ENCODE assay signal across 35 cellular contexts in the genomic region with DNA sequence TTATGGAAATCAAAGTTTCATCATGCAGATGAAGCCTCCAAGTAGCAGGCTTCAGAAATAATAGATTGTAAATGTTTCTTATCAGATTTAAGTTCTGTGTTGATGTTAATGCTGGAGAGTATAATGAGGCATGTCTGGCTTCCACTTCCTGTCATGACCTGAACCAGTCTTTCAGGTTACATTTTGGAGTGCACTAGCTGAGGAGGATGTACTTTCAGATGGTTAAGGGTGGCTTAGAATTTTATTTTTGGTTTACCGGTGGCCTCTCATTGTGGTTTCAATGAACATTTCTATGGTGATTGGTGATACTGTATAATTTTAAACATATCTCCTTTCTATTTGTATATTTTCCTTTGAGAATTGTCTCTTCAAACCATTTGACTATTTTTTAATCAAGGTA.
DNase-seq lines count a peak whose midpoint lies in the region; ATAC-seq lines count a peak whose summit lies in the region.
"Had no signal": no experiment of that assay in that cellular context is flagged by ENCODE, and none has a peak within 500 bp of the region (broad histone marks: within the 10 kb centered on the region; RNA-seq: fewer than 3 reads in every experiment).

No MANE protein-coding gene starts in this region.

- ATAC-seq in GM18511 (IDR thresholded peaks at IDR 0.05; ENCODE audit: unreplicated experiment) = peak; percentile 60
- ATAC-seq in HG03097 (IDR thresholded peaks at IDR 0.05; ENCODE audit: low FRiP score, unreplicated experiment) = peak; percentile 92
- no peak for ATAC-seq in GM21360 (IDR thresholded peaks at IDR 0.05; ENCODE audit: unreplicated experiment)
- ATAC-seq in HG02759 (IDR thresholded peaks at IDR 0.05; ENCODE audit: unreplicated experiment) = no peak
- ATAC-seq in aorta (ENCODE audit: low FRiP score) = no peak
- ATAC-seq: A549; activated naive CD4-positive, alpha-beta T cell treated with anti-CD3 and anti-CD28 coated beads, Interleukin-2, amount 50 U/mL, for 72 hours; gastrocnemius medialis; HCT116; mucosa of descending colon; PC-3; WTC11 had no signal

- no peaks in the 10 kb centered on the region for H3K27me3 Mint-ChIP-seq in CD4-positive, alpha-beta memory T cell
- H3K27me3 Mint-ChIP-seq: B cell; dendritic cell treated with granulocyte-macrophage colony-stimulating factor and Interleukin-4, amounts not matched to agents 40 ng/mL and 50 ng/mL, for 4 days had no signal

- no peak overlapping the region for H3K27ac ChIP-seq in CD4-positive, alpha-beta memory T cell (ENCODE audit: low read depth, low read length)
- no peak overlapping the region for H3K27ac ChIP-seq in aorta (ENCODE audit: low read depth in 1 of 2, low read length in 2 of 2)
- H3K27ac ChIP-seq: A549, cardiac muscle cell, gastrocnemius medialis, hepatocyte, skin epidermis, upper lobe of left lung had no signal

- H3K4me3 ChIP-seq in CD4-positive, alpha-beta memory T cell (ENCODE audit: low read length in 2 of 2) = no peak overlapping the region
- H3K4me3 ChIP-seq in aorta (ENCODE audit: low read length in 2 of 2) = no peak overlapping the region
- H3K4me3 ChIP-seq: A549, cardiac muscle cell, gastrocnemius medialis, hepatocyte, lung, mucosa of descending colon, skin epidermis, upper lobe of left lung had no signal

- intact Hi-C loops in CD4-positive, alpha-beta memory T cell (cut with micrococcal nuclease) = no loop called here
- intact Hi-C loops in aorta (cut with DNase I) = no loop called here

- peaks cover 1 to 23% (median 11%) of the 10 kb centered on the region in 4 donors for H3K4me1 Mint-ChIP-seq in CD4-positive, alpha-beta memory T cell
- H3K4me1 Mint-ChIP-seq: B cell, nephron, WTC11 had no signal

- peaks cover 0 to 3% (median 0%) of the 10 kb centered on the region in 8 donors for H3K9me3 Mint-ChIP-seq in CD4-positive, alpha-beta memory T cell
- H3K9me3 Mint-ChIP-seq: activated naive CD4-positive, alpha-beta T cell treated with anti-CD3 and anti-CD28 coated beads, Interleukin-2, amount 50 U/mL, for 72 hours had no signal

- no peaks in the 10 kb centered on the region for H3K27me3 ChIP-seq in CD4-positive, alpha-beta memory T cell (ENCODE audit: insufficient read depth, low read length)
- no peaks in the 10 kb centered on the region for H3K27me3 ChIP-seq in aorta (ENCODE audit: control insufficient read depth in 1 of 2, insufficient read depth in 2 of 2, low read length in 1 of 2)
- H3K27me3 ChIP-seq: cardiac muscle cell, gastrocnemius medialis, hepatocyte, upper lobe of left lung had no signal

- POLR2A ChIA-PET in CD4-positive, alpha-beta memory T cell (lab: Charles Lee; ENCODE audit: partially characterized antibody) = no interaction called here

- peak overlapping the region in 1 of 7 donors; percentile 58 for H3K27ac Mint-ChIP-seq in CD4-positive, alpha-beta memory T cell
- H3K27ac Mint-ChIP-seq: activated naive CD4-positive, alpha-beta T cell treated with anti-CD3 and anti-CD28 coated beads, Interleukin-2, amount 50 U/mL, for 72 hours; activated T-helper 2 cell treated with anti-CD3 and anti-CD28 coated beads, Interferon-gamma antibody, Interleukin-2, Interleukin-4, amounts not matched to agents 10 μg/mL and 5 μg/mL and 100 μg/mL, durations not matched to agents 14 hours and 24 hours and 36 hours; B cell; dendritic cell treated with granulocyte-macrophage colony-stimulating factor and Interleukin-4, amounts not matched to agents 40 ng/mL and 50 ng/mL, for 4 days; nephron; WTC11 had no signal

- no peaks in the 10 kb centered on the region for H3K9me3 ChIP-seq in CD4-positive, alpha-beta memory T cell (ENCODE audit: control insufficient read depth in 1 of 2, low read length in 2 of 2)
- H3K9me3 ChIP-seq in aorta (ENCODE audit: control insufficient read depth, low read length) = no peaks in the 10 kb centered on the region
- H3K9me3 ChIP-seq: A549, gastrocnemius medialis, mucosa of descending colon, upper lobe of left lung had no signal

- no peaks in the 10 kb centered on the region for H3K36me3 ChIP-seq in CD4-positive, alpha-beta memory T cell (ENCODE audit: insufficient read depth, low read length)
- H3K36me3 ChIP-seq in aorta (ENCODE audit: control insufficient read depth in 1 of 2, insufficient read depth in 2 of 2, low read length in 1 of 2) = no peaks in the 10 kb centered on the region
- H3K36me3 ChIP-seq: cardiac muscle cell, gastrocnemius medialis, upper lobe of left lung had no signal

- CTCF ChIA-PET in CD4-positive, alpha-beta memory T cell (lab: Charles Lee; ENCODE audit: partially characterized antibody) = no interaction called here

- no peaks in the 10 kb centered on the region for H3K36me3 Mint-ChIP-seq in CD4-positive, alpha-beta memory T cell
- H3K36me3 Mint-ChIP-seq: activated naive CD4-positive, alpha-beta T cell treated with anti-CD3 and anti-CD28 coated beads, Interleukin-2, amount 50 U/mL, for 72 hours; WTC11 had no signal

- peak overlapping the region in 2 of 8 donors; percentile 27 to 36 for H3K4me3 Mint-ChIP-seq in CD4-positive, alpha-beta memory T cell
- H3K4me3 Mint-ChIP-seq: B cell; dendritic cell treated with granulocyte-macrophage colony-stimulating factor and Interleukin-4, amounts not matched to agents 40 ng/mL and 50 ng/mL, for 4 days; nephron; WTC11 had no signal

- peak in 3 of 5 donors; percentile 2 to 27 (median 12) for DNase-seq in CD4-positive, alpha-beta memory T cell
- peak; percentile 20 for DNase-seq in RPMI8226
- no peak for DNase-seq in NCI-H1105 treated with DMSO at 0.1 percent for 48 hours (lab: John Stamatoyannopoulos, UW)
- DNase-seq in aorta = no peak
- DNase-seq: activated CD8-positive, alpha-beta memory T cell treated with anti-CD3 and anti-CD28 coated beads, Interleukin-2, amount 50 U/mL, for 48 hours; DMS79; gastrocnemius medialis; Kasumi-1; mucosa of descending colon; NCI-H1694; NCI-H2171 treated with DMSO at 0.1 percent for 48 hours; NCI-H510A treated with DMSO at 0.1 percent for 48 hours; NK-92 treated with Interleukin-12 subunit alpha and Interleukin-12 subunit beta, amount 100 ng/mL, for 24 hours; PC-3; retina; Right ventricle myocardium superior; stimulated activated CD4-positive, alpha-beta T cell treated with anti-CD3 and anti-CD28 coated beads, Interleukin-1b, Interleukin-23, amount 100 ng/mL, for 48 hours; stimulated activated CD8-positive, alpha-beta memory T cell treated with anti-CD3 and anti-CD28 coated beads, Interleukin-4, amount 100 ng/mL, for 48 hours; upper lobe of left lung had no signal

- H3K4me1 ChIP-seq in CD4-positive, alpha-beta memory T cell (ENCODE audit: insufficient read depth, low read length) = peaks cover 8% of the 10 kb centered on the region
- no peaks in the 10 kb centered on the region for H3K4me1 ChIP-seq in aorta (ENCODE audit: control insufficient read depth in 1 of 2, insufficient read depth in 2 of 2, low read length in 2 of 2)
- H3K4me1 ChIP-seq: A549, gastrocnemius medialis, upper lobe of left lung had no signal

- WGBS in aorta, 2 donors = 88 to 100% methylated on average over 1 of the region's 1 CpG

Comparison
In these comparisons a context has a peak if more than half of its experiments do, and no peak if none do; other contexts are left out.
1. DNase-seq: peak in CD4-positive, alpha-beta memory T cell (3 of 5) and RPMI8226 (single experiment); none in NCI-H1105 treated with DMSO at 0.1 percent for 48 hours (single experiment) and aorta (0 of 2).
2. ATAC-seq: peak in GM18511 (single experiment) and HG03097 (single experiment); none in GM21360 (single experiment), HG02759 (single experiment) and aorta (single experiment).